1 cellular context compared by ENCODE assay signal in the genomic region with DNA sequence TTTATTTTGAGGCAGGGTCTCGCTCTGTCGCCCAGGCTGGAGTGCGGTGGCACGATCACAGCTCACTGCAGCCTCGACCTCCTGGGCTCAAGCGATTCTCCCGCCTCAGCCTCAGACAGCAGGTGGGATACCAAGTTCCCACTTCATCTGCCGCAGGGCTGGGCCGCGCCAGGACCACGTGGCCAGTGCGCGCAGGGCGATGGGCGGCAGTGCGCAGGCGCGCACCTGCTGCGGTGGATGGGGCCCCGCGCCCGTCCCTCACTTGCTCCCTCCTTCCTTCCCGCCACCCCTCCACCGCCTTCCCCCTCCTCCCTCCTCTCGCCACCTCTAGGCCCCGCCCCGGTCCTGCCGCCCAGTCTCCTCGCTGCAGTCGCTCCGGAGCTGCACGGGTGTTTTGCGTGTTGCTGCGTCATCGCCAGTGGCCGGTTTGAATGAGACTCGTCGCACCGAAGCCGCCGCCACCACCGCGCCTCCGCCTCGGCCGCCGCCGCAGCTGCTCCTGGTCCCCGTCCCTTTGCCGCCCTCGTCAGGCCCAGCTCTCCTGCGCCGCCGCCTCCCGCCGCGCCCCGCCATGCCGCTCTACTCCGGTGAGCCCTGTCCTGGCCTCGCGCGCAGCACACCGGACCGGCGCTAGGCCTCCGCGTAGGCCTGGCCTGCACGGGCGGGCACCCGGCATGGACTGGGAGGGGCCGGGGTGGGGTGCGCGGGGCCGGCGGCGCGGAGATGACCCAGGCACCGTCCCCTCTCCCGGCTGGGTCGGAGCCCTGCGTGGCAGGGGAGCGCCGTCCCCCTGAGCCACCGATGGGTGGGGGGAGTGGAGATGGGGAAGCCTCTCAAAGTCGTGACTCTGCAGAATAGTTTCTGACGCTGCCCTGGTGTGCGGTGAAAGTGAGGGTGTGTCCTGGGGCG.
A peak's percentile ranks its signal among the peaks of the same experiment; 100 is the strongest.
TF ChIP-seq lines count a peak whose summit lies in the region.

A gene (plus strand): TSS at position 430 of the 909 bp plus-strand sequence. CDS start 142 bp downstream, at position 572.

TF ChIP-seq in GM12878, 131 proteins besides CTCF, POLR2A, EP300 and RAD21 (continued from another document and continues in another):
- TF ChIP-seq, protein P1, sequence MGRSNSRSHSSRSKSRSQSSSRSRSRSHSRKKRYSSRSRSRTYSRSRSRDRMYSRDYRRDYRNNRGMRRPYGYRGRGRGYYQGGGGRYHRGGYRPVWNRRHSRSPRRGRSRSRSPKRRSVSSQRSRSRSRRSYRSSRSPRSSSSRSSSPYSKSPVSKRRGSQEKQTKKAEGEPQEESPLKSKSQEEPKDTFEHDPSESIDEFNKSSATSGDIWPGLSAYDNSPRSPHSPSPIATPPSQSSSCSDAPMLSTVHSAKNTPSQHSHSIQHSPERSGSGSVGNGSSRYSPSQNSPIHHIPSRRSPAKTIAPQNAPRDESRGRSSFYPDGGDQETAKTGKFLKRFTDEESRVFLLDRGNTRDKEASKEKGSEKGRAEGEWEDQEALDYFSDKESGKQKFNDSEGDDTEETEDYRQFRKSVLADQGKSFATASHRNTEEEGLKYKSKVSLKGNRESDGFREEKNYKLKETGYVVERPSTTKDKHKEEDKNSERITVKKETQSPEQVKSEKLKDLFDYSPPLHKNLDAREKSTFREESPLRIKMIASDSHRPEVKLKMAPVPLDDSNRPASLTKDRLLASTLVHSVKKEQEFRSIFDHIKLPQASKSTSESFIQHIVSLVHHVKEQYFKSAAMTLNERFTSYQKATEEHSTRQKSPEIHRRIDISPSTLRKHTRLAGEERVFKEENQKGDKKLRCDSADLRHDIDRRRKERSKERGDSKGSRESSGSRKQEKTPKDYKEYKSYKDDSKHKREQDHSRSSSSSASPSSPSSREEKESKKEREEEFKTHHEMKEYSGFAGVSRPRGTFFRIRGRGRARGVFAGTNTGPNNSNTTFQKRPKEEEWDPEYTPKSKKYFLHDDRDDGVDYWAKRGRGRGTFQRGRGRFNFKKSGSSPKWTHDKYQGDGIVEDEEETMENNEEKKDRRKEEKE (IDR thresholded peaks at IDR 0.05), result no peak
- TF ChIP-seq, protein P2, sequence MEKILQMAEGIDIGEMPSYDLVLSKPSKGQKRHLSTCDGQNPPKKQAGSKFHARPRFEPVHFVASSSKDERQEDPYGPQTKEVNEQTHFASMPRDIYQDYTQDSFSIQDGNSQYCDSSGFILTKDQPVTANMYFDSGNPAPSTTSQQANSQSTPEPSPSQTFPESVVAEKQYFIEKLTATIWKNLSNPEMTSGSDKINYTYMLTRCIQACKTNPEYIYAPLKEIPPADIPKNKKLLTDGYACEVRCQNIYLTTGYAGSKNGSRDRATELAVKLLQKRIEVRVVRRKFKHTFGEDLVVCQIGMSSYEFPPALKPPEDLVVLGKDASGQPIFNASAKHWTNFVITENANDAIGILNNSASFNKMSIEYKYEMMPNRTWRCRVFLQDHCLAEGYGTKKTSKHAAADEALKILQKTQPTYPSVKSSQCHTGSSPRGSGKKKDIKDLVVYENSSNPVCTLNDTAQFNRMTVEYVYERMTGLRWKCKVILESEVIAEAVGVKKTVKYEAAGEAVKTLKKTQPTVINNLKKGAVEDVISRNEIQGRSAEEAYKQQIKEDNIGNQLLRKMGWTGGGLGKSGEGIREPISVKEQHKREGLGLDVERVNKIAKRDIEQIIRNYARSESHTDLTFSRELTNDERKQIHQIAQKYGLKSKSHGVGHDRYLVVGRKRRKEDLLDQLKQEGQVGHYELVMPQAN (conservative IDR thresholded peaks at IDR 0.05), result peak; percentile 93
- TF ChIP-seq, protein P3, sequence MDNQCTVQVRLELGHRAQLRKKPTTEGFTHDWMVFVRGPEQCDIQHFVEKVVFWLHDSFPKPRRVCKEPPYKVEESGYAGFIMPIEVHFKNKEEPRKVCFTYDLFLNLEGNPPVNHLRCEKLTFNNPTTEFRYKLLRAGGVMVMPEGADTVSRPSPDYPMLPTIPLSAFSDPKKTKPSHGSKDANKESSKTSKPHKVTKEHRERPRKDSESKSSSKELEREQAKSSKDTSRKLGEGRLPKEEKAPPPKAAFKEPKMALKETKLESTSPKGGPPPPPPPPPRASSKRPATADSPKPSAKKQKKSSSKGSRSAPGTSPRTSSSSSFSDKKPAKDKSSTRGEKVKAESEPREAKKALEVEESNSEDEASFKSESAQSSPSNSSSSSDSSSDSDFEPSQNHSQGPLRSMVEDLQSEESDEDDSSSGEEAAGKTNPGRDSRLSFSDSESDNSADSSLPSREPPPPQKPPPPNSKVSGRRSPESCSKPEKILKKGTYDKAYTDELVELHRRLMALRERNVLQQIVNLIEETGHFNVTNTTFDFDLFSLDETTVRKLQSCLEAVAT (IDR thresholded peaks at IDR 0.05), result no peak
- no peak for TF ChIP-seq MTA2 (IDR thresholded peaks at IDR 0.05; ENCODE audit: low read depth)
- no peak for TF ChIP-seq GABPA (IDR thresholded peaks at IDR 0.05; ENCODE audit: low read depth)
- TF ChIP-seq FOS (IDR thresholded peaks at IDR 0.05; ENCODE audit: borderline replicate concordance, extremely low read depth, insufficient read length), result no peak
- TF ChIP-seq ZNF24 (IDR thresholded peaks at IDR 0.05), result peak; percentile 49; the same call in 1 of the 2 replicates
- TF ChIP-seq DPF2 (IDR thresholded peaks at IDR 0.05), result peak; percentile 67; the same call in 1 of the 2 replicates
- TF ChIP-seq MEF2B (IDR thresholded peaks at IDR 0.05; ENCODE audit: partially characterized antibody, poor library complexity, severe bottlenecking), result no peak
- TF ChIP-seq, protein P4, sequence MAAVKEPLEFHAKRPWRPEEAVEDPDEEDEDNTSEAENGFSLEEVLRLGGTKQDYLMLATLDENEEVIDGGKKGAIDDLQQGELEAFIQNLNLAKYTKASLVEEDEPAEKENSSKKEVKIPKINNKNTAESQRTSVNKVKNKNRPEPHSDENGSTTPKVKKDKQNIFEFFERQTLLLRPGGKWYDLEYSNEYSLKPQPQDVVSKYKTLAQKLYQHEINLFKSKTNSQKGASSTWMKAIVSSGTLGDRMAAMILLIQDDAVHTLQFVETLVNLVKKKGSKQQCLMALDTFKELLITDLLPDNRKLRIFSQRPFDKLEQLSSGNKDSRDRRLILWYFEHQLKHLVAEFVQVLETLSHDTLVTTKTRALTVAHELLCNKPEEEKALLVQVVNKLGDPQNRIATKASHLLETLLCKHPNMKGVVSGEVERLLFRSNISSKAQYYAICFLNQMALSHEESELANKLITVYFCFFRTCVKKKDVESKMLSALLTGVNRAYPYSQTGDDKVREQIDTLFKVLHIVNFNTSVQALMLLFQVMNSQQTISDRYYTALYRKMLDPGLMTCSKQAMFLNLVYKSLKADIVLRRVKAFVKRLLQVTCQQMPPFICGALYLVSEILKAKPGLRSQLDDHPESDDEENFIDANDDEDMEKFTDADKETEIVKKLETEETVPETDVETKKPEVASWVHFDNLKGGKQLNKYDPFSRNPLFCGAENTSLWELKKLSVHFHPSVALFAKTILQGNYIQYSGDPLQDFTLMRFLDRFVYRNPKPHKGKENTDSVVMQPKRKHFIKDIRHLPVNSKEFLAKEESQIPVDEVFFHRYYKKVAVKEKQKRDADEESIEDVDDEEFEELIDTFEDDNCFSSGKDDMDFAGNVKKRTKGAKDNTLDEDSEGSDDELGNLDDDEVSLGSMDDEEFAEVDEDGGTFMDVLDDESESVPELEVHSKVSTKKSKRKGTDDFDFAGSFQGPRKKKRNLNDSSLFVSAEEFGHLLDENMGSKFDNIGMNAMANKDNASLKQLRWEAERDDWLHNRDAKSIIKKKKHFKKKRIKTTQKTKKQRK (IDR thresholded peaks at IDR 0.05; ENCODE audit: low read depth, low read length), result no peak
- 0 out of 2 replicates have a peak, but pooled peaks have one; percentile 48 for TF ChIP-seq SMAD5 (IDR thresholded peaks at IDR 0.05; ENCODE audit: low read depth)
- no peak for TF ChIP-seq ZNF622 (IDR thresholded peaks at IDR 0.05)
- peak; percentile 52; the same call in 1 of the 2 replicates for TF ChIP-seq TCF12 (IDR thresholded peaks at IDR 0.05; ENCODE audit: low read depth, low read length)
- no peak for TF ChIP-seq SPI1 (IDR thresholded peaks at IDR 0.05; ENCODE audit: borderline replicate concordance, insufficient read depth, low read depth, low read length)
- TF ChIP-seq FOXM1 (IDR thresholded peaks at IDR 0.05; ENCODE audit: low read depth, low read length), result no peak
- TF ChIP-seq RELA (IDR thresholded peaks at IDR 0.05; ENCODE audit: borderline replicate concordance, partially characterized antibody), result peak; percentile 85
- no peak for TF ChIP-seq MYB (IDR thresholded peaks at IDR 0.05; ENCODE audit: borderline replicate concordance, low read depth, low read length)
- TF ChIP-seq, protein P5, sequence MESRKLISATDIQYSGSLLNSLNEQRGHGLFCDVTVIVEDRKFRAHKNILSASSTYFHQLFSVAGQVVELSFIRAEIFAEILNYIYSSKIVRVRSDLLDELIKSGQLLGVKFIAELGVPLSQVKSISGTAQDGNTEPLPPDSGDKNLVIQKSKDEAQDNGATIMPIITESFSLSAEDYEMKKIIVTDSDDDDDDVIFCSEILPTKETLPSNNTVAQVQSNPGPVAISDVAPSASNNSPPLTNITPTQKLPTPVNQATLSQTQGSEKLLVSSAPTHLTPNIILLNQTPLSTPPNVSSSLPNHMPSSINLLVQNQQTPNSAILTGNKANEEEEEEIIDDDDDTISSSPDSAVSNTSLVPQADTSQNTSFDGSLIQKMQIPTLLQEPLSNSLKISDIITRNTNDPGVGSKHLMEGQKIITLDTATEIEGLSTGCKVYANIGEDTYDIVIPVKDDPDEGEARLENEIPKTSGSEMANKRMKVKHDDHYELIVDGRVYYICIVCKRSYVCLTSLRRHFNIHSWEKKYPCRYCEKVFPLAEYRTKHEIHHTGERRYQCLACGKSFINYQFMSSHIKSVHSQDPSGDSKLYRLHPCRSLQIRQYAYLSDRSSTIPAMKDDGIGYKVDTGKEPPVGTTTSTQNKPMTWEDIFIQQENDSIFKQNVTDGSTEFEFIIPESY (IDR thresholded peaks at IDR 0.05), result no peak
- TF ChIP-seq YBX1 (IDR thresholded peaks at IDR 0.05), result no peak
- peak; percentile 40 for TF ChIP-seq SIX5 (IDR thresholded peaks at IDR 0.05; ENCODE audit: low read depth, low read length, severe bottlenecking)
- no peak for TF ChIP-seq BMI1 (IDR thresholded peaks at IDR 0.05; ENCODE audit: borderline replicate concordance)
- TF ChIP-seq, protein P6, sequence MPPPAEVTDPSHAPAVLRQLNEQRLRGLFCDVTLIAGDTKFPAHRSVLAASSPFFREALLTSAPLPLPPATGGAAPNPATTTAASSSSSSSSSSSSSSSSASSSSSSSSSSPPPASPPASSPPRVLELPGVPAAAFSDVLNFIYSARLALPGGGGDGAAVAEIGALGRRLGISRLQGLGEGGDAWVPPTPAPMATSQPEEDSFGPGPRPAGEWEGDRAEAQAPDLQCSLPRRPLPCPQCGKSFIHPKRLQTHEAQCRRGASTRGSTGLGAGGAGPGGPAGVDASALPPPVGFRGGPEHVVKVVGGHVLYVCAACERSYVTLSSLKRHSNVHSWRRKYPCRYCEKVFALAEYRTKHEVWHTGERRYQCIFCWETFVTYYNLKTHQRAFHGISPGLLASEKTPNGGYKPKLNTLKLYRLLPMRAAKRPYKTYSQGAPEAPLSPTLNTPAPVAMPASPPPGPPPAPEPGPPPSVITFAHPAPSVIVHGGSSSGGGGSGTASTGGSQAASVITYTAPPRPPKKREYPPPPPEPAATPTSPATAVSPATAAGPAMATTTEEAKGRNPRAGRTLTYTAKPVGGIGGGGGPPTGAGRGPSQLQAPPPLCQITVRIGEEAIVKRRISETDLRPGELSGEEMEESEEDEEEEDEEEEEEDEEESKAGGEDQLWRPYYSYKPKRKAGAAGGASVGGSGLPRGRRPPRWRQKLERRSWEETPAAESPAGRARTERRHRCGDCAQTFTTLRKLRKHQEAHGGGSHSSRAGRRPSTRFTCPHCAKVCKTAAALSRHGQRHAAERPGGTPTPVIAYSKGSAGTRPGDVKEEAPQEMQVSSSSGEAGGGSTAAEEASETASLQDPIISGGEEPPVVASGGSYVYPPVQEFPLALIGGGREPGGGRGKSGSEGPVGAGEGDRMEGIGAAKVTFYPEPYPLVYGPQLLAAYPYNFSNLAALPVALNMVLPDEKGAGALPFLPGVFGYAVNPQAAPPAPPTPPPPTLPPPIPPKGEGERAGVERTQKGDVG (CRISPR knock-in tag; IDR thresholded peaks at IDR 0.05), result no peak
- peak; percentile 99 for TF ChIP-seq CREM (IDR thresholded peaks at IDR 0.05; ENCODE audit: low read depth)
- TF ChIP-seq, protein P7, sequence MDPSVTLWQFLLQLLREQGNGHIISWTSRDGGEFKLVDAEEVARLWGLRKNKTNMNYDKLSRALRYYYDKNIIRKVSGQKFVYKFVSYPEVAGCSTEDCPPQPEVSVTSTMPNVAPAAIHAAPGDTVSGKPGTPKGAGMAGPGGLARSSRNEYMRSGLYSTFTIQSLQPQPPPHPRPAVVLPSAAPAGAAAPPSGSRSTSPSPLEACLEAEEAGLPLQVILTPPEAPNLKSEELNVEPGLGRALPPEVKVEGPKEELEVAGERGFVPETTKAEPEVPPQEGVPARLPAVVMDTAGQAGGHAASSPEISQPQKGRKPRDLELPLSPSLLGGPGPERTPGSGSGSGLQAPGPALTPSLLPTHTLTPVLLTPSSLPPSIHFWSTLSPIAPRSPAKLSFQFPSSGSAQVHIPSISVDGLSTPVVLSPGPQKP (IDR thresholded peaks at IDR 0.05; ENCODE audit: low read depth, low read length), result no peak
- no peak for TF ChIP-seq CBX3 (IDR thresholded peaks at IDR 0.05; ENCODE audit: borderline replicate concordance, low read depth)
- TF ChIP-seq IKZF2 (IDR thresholded peaks at IDR 0.05), result peak; percentile 20 to 23; a peak in 1 of 4 replicates
- TF ChIP-seq, protein P8, sequence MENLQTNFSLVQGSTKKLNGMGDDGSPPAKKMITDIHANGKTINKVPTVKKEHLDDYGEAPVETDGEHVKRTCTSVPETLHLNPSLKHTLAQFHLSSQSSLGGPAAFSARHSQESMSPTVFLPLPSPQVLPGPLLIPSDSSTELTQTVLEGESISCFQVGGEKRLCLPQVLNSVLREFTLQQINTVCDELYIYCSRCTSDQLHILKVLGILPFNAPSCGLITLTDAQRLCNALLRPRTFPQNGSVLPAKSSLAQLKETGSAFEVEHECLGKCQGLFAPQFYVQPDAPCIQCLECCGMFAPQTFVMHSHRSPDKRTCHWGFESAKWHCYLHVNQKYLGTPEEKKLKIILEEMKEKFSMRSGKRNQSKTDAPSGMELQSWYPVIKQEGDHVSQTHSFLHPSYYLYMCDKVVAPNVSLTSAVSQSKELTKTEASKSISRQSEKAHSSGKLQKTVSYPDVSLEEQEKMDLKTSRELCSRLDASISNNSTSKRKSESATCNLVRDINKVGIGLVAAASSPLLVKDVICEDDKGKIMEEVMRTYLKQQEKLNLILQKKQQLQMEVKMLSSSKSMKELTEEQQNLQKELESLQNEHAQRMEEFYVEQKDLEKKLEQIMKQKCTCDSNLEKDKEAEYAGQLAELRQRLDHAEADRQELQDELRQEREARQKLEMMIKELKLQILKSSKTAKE (IDR thresholded peaks at IDR 0.05; ENCODE audit: low read depth, poor library complexity, severe bottlenecking), result no peak
- no peak for TF ChIP-seq ZNF384 (IDR thresholded peaks at IDR 0.05; ENCODE audit: borderline replicate concordance, low read depth, low read length)
- peak; percentile 81 for TF ChIP-seq SMARCA5 (IDR thresholded peaks at IDR 0.05)
- no peak for TF ChIP-seq YY1 (IDR thresholded peaks at IDR 0.05; ENCODE audit: low read depth, low read length)
- no peak for TF ChIP-seq SREBF1 (IDR thresholded peaks at IDR 0.05; ENCODE audit: low read length)
- no peak for TF ChIP-seq BCL11A (IDR thresholded peaks at IDR 0.05; ENCODE audit: low read depth, low read length)
